ENCODE assay signal across 20 cellular contexts in the genomic region with DNA sequence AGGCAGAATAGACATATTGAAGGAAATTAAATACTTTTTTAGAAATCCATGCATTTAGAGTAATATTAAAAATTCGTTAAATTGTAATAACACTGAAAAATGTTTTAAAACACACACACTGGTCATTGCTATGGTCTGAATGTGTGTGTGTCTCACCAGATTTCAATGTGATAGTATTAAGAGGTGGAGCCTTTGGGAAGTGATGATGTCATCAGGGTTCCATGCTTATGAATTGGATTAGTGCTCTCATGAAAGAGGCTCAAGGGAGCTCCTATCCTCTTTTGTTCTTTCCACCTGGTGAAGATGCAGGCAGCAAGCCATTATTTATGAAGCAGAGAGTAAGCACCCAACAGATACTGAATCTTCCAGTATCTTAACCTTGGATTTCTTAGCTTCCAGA.
DNase-seq lines count a peak whose midpoint lies in the region; ATAC-seq and TF ChIP-seq lines count a peak whose summit lies in the region.
"Had no signal": no experiment of that assay in that cellular context is flagged by ENCODE, and none has a peak within 500 bp of the region (broad histone marks: within the 10 kb centered on the region; RNA-seq: fewer than 3 reads in every experiment).

No MANE protein-coding gene starts in this region.

- no peaks in the 10 kb centered on the region for H3K4me1 ChIP-seq in endodermal cell (ENCODE audit: control insufficient read depth, insufficient read depth, low read length)
- H3K4me1 ChIP-seq: BE2C, SJCRH30 had no signal

- H3K27ac ChIP-seq in endodermal cell (ENCODE audit: low read depth, low read length), result no peak overlapping the region
- H3K27ac ChIP-seq: SJCRH30 had no signal

- WGBS in endodermal cell (ENCODE audit: insufficient coverage in 1 of 2, insufficient read length in 1 of 2), 2 experiments, result no CpG with 5 or more reads among the region's 1 CpG

- no peaks in the 10 kb centered on the region for H3K4me1 Mint-ChIP-seq in activated naive CD8-positive, alpha-beta T cell treated with anti-CD3 and anti-CD28 coated beads, Interleukin-2, amount 50 U/mL, for 24 hours
- H3K4me1 Mint-ChIP-seq in endodermal cell, result peaks cover 6% of the 10 kb centered on the region
- H3K4me1 Mint-ChIP-seq: T-cell had no signal

- no peak overlapping the region for H3K4me3 ChIP-seq in endodermal cell (ENCODE audit: low read length)
- H3K4me3 ChIP-seq: SJCRH30 had no signal

- H3K9ac ChIP-seq in endodermal cell (ENCODE audit: extremely low read depth, low read length, poor library complexity, severe bottlenecking), result no peak overlapping the region

- no peaks in the 10 kb centered on the region for H3K36me3 ChIP-seq in endodermal cell (ENCODE audit: control insufficient read depth, insufficient read depth, low read length)
- H3K36me3 ChIP-seq: BE2C, SJCRH30 had no signal

- ATAC-seq in activated naive CD8-positive, alpha-beta T cell treated with anti-CD3 and anti-CD28 coated beads, Interleukin-2, amount 50 U/mL, for 24 hours, result no peak
- ATAC-seq: Panc1, T-cell had no signal

- DNase-seq in DMS53 (lab: John Stamatoyannopoulos, UW) (peak; percentile 63), EH (ENCODE audit: low read depth) (peak; percentile 6), NCI-H226 (peak; percentile 30), amniotic epithelial cell (ENCODE audit: low read depth) (peak; percentile 15), hippocampal formation (lab: John Stamatoyannopoulos, UW) (no peak), endodermal cell (no peak), foreskin melanocyte (no peak)
- no peak for DNase-seq in activated naive CD8-positive, alpha-beta T cell treated with anti-CD3 and anti-CD28 coated beads, Interleukin-2, amount 50 U/mL, for 24 hours
- DNase-seq: BE2C, DND-41, GDM1, Karpas-422, MV-4-11, NCI-H187, NCI-H2107, NCI-H2227 treated with DMSO at 0.1 percent for 48 hours, NCI-H524 treated with DMSO at 0.1 percent for 48 hours, T-cell had no signal

- H3K27me3 ChIP-seq in endodermal cell (ENCODE audit: control insufficient read depth, insufficient read depth, low read length, poor library complexity, severe bottlenecking), result no peaks in the 10 kb centered on the region
- H3K27me3 ChIP-seq: BE2C, SJCRH30 had no signal

- H3K9me3 Mint-ChIP-seq in activated naive CD8-positive, alpha-beta T cell treated with anti-CD3 and anti-CD28 coated beads, Interleukin-2, amount 50 U/mL, for 24 hours, result peaks cover 3% of the 10 kb centered on the region
- peaks cover 8% of the 10 kb centered on the region for H3K9me3 Mint-ChIP-seq in endodermal cell

- H3K27ac Mint-ChIP-seq in activated naive CD8-positive, alpha-beta T cell treated with anti-CD3 and anti-CD28 coated beads, Interleukin-2, amount 50 U/mL, for 24 hours, result no peak overlapping the region
- no peak overlapping the region for H3K27ac Mint-ChIP-seq in endodermal cell
- H3K27ac Mint-ChIP-seq: T-cell had no signal

- peaks cover 3% of the 10 kb centered on the region for H3K9me3 ChIP-seq in endodermal cell (ENCODE audit: control insufficient read depth, low read length)
- H3K9me3 ChIP-seq: BE2C, SJCRH30 had no signal

- no peak for TF ChIP-seq CTCF in endodermal cell (conservative IDR thresholded peaks at IDR 0.05)

- H3K27me3 Mint-ChIP-seq in activated naive CD8-positive, alpha-beta T cell treated with anti-CD3 and anti-CD28 coated beads, Interleukin-2, amount 50 U/mL, for 24 hours, result no peaks in the 10 kb centered on the region
- H3K27me3 Mint-ChIP-seq in endodermal cell (ENCODE audit: insufficient read depth), result no peaks in the 10 kb centered on the region
- H3K27me3 Mint-ChIP-seq: T-cell had no signal

- no peak overlapping the region for H3K4me3 Mint-ChIP-seq in activated naive CD8-positive, alpha-beta T cell treated with anti-CD3 and anti-CD28 coated beads, Interleukin-2, amount 50 U/mL, for 24 hours
- H3K4me3 Mint-ChIP-seq in endodermal cell, result no peak overlapping the region
- H3K4me3 Mint-ChIP-seq: T-cell had no signal

- H3K36me3 Mint-ChIP-seq in activated naive CD8-positive, alpha-beta T cell treated with anti-CD3 and anti-CD28 coated beads, Interleukin-2, amount 50 U/mL, for 24 hours (ENCODE audit: low read depth), result no peaks in the 10 kb centered on the region
- H3K36me3 Mint-ChIP-seq in endodermal cell (ENCODE audit: low read depth), result no peaks in the 10 kb centered on the region
- H3K36me3 Mint-ChIP-seq: T-cell had no signal

Comparison
In these comparisons a context has a peak if more than half of its experiments do, and no peak if none do; other contexts are left out.
1. DNase-seq: peak in DMS53 (single experiment), EH (single experiment), NCI-H226 (single experiment) and amniotic epithelial cell (single experiment); none in activated naive CD8-positive, alpha-beta T cell treated with anti-CD3 and anti-CD28 coated beads, Interleukin-2, amount 50 U/mL, for 24 hours (single experiment), hippocampal formation (0 of 2), endodermal cell (single experiment) and foreskin melanocyte (single experiment).